Comparison of ENCODE assay signal across 17 cellular contexts in genomic region chr16:3467920-3468319, GRCh38. TPM values are rescaled to one million over a fixed set of nuclear protein-coding genes. Genes with fewer than 3 reads are reported as not detected.
A peak's percentile ranks its signal among the peaks of the same experiment; 100 is the strongest.
DNase-seq lines count a peak whose midpoint lies in the region; ATAC-seq lines count a peak whose summit lies in the region.
"Had no signal": no experiment of that assay in that cellular context is flagged by ENCODE, and none has a peak within 500 bp of the region (broad histone marks: within the 10 kb centered on the region; RNA-seq: fewer than 3 reads in every experiment).

No MANE protein-coding gene starts in this region.

- H3K27ac ChIP-seq in CD4-positive, CD25-positive, alpha-beta regulatory T cell (ENCODE audit: insufficient read depth, low read length, poor library complexity, severe bottlenecking): no peak overlapping the region
- H3K27ac ChIP-seq: SK-N-MC, skin epidermis had no signal

- peak overlapping the region in 1 of 4 donors; percentile 25 for H3K4me3 Mint-ChIP-seq in CD4-positive, CD25-positive, alpha-beta regulatory T cell
- H3K4me3 Mint-ChIP-seq: memory B cell had no signal

- H3K27me3 ChIP-seq in CD4-positive, CD25-positive, alpha-beta regulatory T cell (ENCODE audit: control insufficient read depth, insufficient read depth, low read length): no peaks in the 10 kb centered on the region

- H3K4me1 Mint-ChIP-seq in CD4-positive, CD25-positive, alpha-beta regulatory T cell: peaks cover 15 to 78% (median 37%) of the 10 kb centered on the region in 4 donors

- ATAC-seq in CD4-positive, CD25-positive, alpha-beta regulatory T cell (ENCODE audit: low read depth in 2 of 2): no peak
- no peak for ATAC-seq in left ventricle myocardium superior
- no peak for ATAC-seq in GM19395 (IDR thresholded peaks at IDR 0.05; ENCODE audit: unreplicated experiment)
- no peak for ATAC-seq in GM21515 (IDR thresholded peaks at IDR 0.05; ENCODE audit: unreplicated experiment)
- no peak for ATAC-seq in GM19455 (IDR thresholded peaks at IDR 0.05; ENCODE audit: unreplicated experiment)

- H3K9me3 ChIP-seq in CD4-positive, CD25-positive, alpha-beta regulatory T cell (ENCODE audit: control insufficient read depth in 2 of 2, low read length in 2 of 2): no peaks in the 10 kb centered on the region
- no peaks in the 10 kb centered on the region for H3K9me3 ChIP-seq in iPS-18c (ENCODE audit: control insufficient read depth, insufficient read depth, low read length)

- peak overlapping the region in 2 of 3 donors; percentile 20 to 31 for H3K27ac Mint-ChIP-seq in CD4-positive, CD25-positive, alpha-beta regulatory T cell
- H3K27ac Mint-ChIP-seq: memory B cell had no signal

- H3K36me3 Mint-ChIP-seq in CD4-positive, CD25-positive, alpha-beta regulatory T cell: peaks cover 21% of the 10 kb centered on the region

- peaks cover 14% of the 10 kb centered on the region for H3K4me1 ChIP-seq in CD4-positive, CD25-positive, alpha-beta regulatory T cell (ENCODE audit: control insufficient read depth, insufficient read depth, low read length, poor library complexity, severe bottlenecking)

- intact Hi-C loops in left ventricle myocardium superior (cut with micrococcal nuclease): no loop called here

- no peaks in the 10 kb centered on the region for H3K27me3 Mint-ChIP-seq in CD4-positive, CD25-positive, alpha-beta regulatory T cell
- H3K27me3 Mint-ChIP-seq: memory B cell had no signal

- peaks cover 35% of the 10 kb centered on the region for H3K36me3 ChIP-seq in CD4-positive, CD25-positive, alpha-beta regulatory T cell (ENCODE audit: control insufficient read depth, insufficient read depth, low read length)

- no peaks in the 10 kb centered on the region for H3K9me3 Mint-ChIP-seq in CD4-positive, CD25-positive, alpha-beta regulatory T cell
- H3K9me3 Mint-ChIP-seq: memory B cell had no signal

- DNase-seq in CD4-positive, CD25-positive, alpha-beta regulatory T cell: no peak
- DNase-seq in HT-29 (ENCODE audit: low spot score) (peak; percentile 15), amniotic epithelial cell (ENCODE audit: low read depth) (peak; percentile 71), left ventricle myocardium superior (no peak)
- DNase-seq: activated CD8-positive, alpha-beta memory T cell treated with anti-CD3 and anti-CD28 coated beads for 24 hours; DMS53; Kasumi-1; NCI-H510A treated with DMSO at 0.1 percent for 48 hours; stimulated activated CD8-positive, alpha-beta memory T cell treated with anti-CD3 and anti-CD28 coated beads, Interleukin-4, amount 100 ng/mL, for 48 hours had no signal

- no peak overlapping the region for H3K4me3 ChIP-seq in CD4-positive, CD25-positive, alpha-beta regulatory T cell (ENCODE audit: low read depth, low read length)
- H3K4me3 ChIP-seq in iPS-18c (ENCODE audit: insufficient read depth, low read depth, low read length): peak overlapping the region; percentile 34; the same call in 1 of the 2 replicates
- H3K4me3 ChIP-seq: SK-N-MC, skin epidermis had no signal

RNA-seq across cellular contexts. Expression of gene NAA60, which starts 24.4 kb away (rescaled TPM):
- total RNA-seq in CD4-positive, CD25-positive, alpha-beta regulatory T cell: 48.9 TPM
- polyA plus RNA-seq in CD4-positive, CD25-positive, alpha-beta regulatory T cell: 10 to 100 TPM; 38.8 to 50.0 (median 43.8) TPM
- total RNA-seq in HT-29 (2014; rRNA removed; shearing (Covaris generic)): 19.4 and 20.3 TPM in 2 replicates
- 48.6 TPM for total RNA-seq in left ventricle myocardium superior

RNA-seq across cellular contexts. Expression of gene ZNF597, which starts 24.6 kb away (rescaled TPM):
- 4.7 TPM for total RNA-seq in CD4-positive, CD25-positive, alpha-beta regulatory T cell
- 1 to 10 TPM; 1.5 to 2.3 (median 1.9) TPM for polyA plus RNA-seq in CD4-positive, CD25-positive, alpha-beta regulatory T cell
- total RNA-seq in HT-29 (2014; rRNA removed; shearing (Covaris generic)): 0.76 and 1.2 TPM in 2 replicates
- total RNA-seq in left ventricle myocardium superior: 2.0 TPM

RNA-seq across cellular contexts. Expression of gene C16orf90, which starts 27.4 kb away (rescaled TPM):
- total RNA-seq in CD4-positive, CD25-positive, alpha-beta regulatory T cell: not detected
- not detected for polyA plus RNA-seq in CD4-positive, CD25-positive, alpha-beta regulatory T cell
- total RNA-seq in HT-29 (2014; rRNA removed; shearing (Covaris generic)): not detected in 2 replicates
- not detected for total RNA-seq in left ventricle myocardium superior
- total RNA-seq: frontal cortex had no signal

RNA-seq across cellular contexts. Expression of gene CLUAP1, which starts 32.9 kb away (rescaled TPM):
- 11.3 TPM for total RNA-seq in CD4-positive, CD25-positive, alpha-beta regulatory T cell
- 10 to 100 TPM; 20.6 to 35.1 (median 21.3) TPM for polyA plus RNA-seq in CD4-positive, CD25-positive, alpha-beta regulatory T cell
- 1.1 and 2.1 TPM in 2 replicates for total RNA-seq in HT-29 (2014; rRNA removed; shearing (Covaris generic))
- total RNA-seq in left ventricle myocardium superior: 13.1 TPM

Comparison
In these comparisons a context has a peak if more than half of its experiments do, and no peak if none do; other contexts are left out.
1. DNase-seq: peak in HT-29 (single experiment) and amniotic epithelial cell (single experiment); none in CD4-positive, CD25-positive, alpha-beta regulatory T cell (0 of 3) and left ventricle myocardium superior (single experiment).